In the genomic region with DNA sequence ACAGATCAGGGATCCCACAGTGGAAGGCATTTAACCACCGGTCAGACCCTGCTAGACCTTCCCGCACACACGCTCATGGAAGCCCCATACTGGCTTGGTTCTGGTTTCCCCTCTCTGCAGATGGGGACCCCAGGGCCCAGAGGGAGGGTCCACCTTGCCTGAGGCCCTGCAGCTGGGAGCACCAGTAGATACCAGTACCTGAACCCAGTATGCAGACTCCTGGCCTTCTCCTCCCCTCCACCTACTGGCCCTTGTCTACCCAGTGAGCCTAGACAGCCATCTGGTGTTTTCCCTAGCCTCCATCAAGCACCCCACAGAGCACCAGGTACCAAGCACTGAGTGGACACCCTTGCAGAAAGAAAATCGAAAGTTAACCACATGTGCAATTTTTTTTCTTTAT, we compare ENCODE assay signal across 14 cellular contexts.
DNase-seq lines count a peak whose midpoint lies in the region; FAIRE-seq and TF ChIP-seq lines count a peak whose summit lies in the region.
"Had no signal": no experiment of that assay in that cellular context is flagged by ENCODE, and none has a peak within 500 bp of the region (broad histone marks: within the 10 kb centered on the region; RNA-seq: fewer than 3 reads in every experiment).

No MANE protein-coding gene starts in this region.

- no peaks in the 10 kb centered on the region for H3K4me1 Mint-ChIP-seq in type B pancreatic cell (ENCODE audit: unreplicated experiment)
- H3K4me1 Mint-ChIP-seq: T-cell had no signal

- H2BK20ac ChIP-seq in H1 (ENCODE audit: low read length) = no peak overlapping the region

- POLR2A ChIA-PET in H1 (lab: Charles Lee; ENCODE audit: partially characterized antibody) = interaction anchor here (1.0 kb wide), 1 partner anchor 8 kb away, joined by 4 read pairs; no protein-coding TSS in a partner anchor

- no peaks in the 10 kb centered on the region for H3K27me3 ChIP-seq in H1 (replicated peaks in 1 of 4; ENCODE audit: control insufficient read depth in 3 of 4, extremely low read depth in 1 of 4, insufficient read depth in 3 of 4, low read length in 3 of 4)
- H3K27me3 ChIP-seq: BLaER1, right atrium auricular region had no signal

- H3K27ac Mint-ChIP-seq in type B pancreatic cell = no peak overlapping the region
- H3K27ac Mint-ChIP-seq: T-cell had no signal

- DNase-seq in COR-L47 (lab: John Stamatoyannopoulos, UW) = peak; percentile 67
- peak; percentile 3 for DNase-seq in DMS53 treated with DMSO at 0.1 percent for 48 hours (lab: John Stamatoyannopoulos, UW; ENCODE audit: unreplicated experiment)
- peak; percentile 73 for DNase-seq in NCI-H524 treated with DMSO at 0.1 percent for 48 hours (lab: John Stamatoyannopoulos, UW)
- DNase-seq in H1 (ENCODE audit: low read depth in 1 of 2, low spot score in 2 of 2) = no peak
- DNase-seq in type B pancreatic cell (ENCODE audit: extremely low spot score, unreplicated experiment) = no peak
- DNase-seq in T-helper 2 cell = no peak
- no peak for DNase-seq in NCI-H1105 (lab: John Stamatoyannopoulos, UW)
- DNase-seq: activated gamma-delta T cell treated with Interleukin-2 at 50 U/mL for 16 hours; EL; stimulated activated CD4-positive, alpha-beta T cell treated with anti-CD3 and anti-CD28 coated beads, Interleukin-1b, Interleukin-23, amount 100 ng/mL, for 48 hours; T-cell had no signal

- no peak overlapping the region for H3K9ac ChIP-seq in H1 (replicated peaks in 1 of 4; ENCODE audit: extremely low read depth in 1 of 4, low read depth in 3 of 4, low read length in 3 of 4)
- H3K9ac ChIP-seq: BLaER1 had no signal

- H3K4me3 Mint-ChIP-seq in type B pancreatic cell = no peak overlapping the region
- H3K4me3 Mint-ChIP-seq: T-cell had no signal

- no peak overlapping the region for H3K23ac ChIP-seq in H1 (ENCODE audit: insufficient read length)

- H3K4me3 ChIP-seq in H1 (ENCODE audit: extremely low read depth in 1 of 4, insufficient read depth in 2 of 4, low read depth in 3 of 4, low read length in 4 of 4) = no peak overlapping the region
- H3K4me3 ChIP-seq: BLaER1, right atrium auricular region had no signal

- no peak for FAIRE-seq in H1 (lab: Jason Lieb, UNC)
- FAIRE-seq: colon had no signal

- H3K27me3 Mint-ChIP-seq in type B pancreatic cell = peaks cover 34% of the 10 kb centered on the region

- H2BK5ac ChIP-seq in H1 (ENCODE audit: low read depth, low read length) = no peak overlapping the region

- no peaks in the 10 kb centered on the region for H3K9me3 ChIP-seq in H1 (ENCODE audit: insufficient read depth in 2 of 2, low read depth in 1 of 2, low read length in 1 of 2)
- H3K9me3 ChIP-seq: BLaER1, right atrium auricular region had no signal

- no peaks in the 10 kb centered on the region for H3K36me3 Mint-ChIP-seq in type B pancreatic cell
- H3K36me3 Mint-ChIP-seq: T-cell had no signal

- H3K9me3 Mint-ChIP-seq in type B pancreatic cell = no peaks in the 10 kb centered on the region
- H3K9me3 Mint-ChIP-seq: T-cell had no signal

- no peak overlapping the region for H3K27ac ChIP-seq in H1 (ENCODE audit: low read depth, low read length)
- H3K27ac ChIP-seq: BLaER1, right atrium auricular region had no signal

- no peak for TF ChIP-seq EP300 in H1 (IDR thresholded peaks at IDR 0.05; ENCODE audit: borderline replicate concordance in 1 of 2, low read depth in 2 of 2, low read length in 2 of 2)

- no peak overlapping the region for H3K18ac ChIP-seq in H1 (ENCODE audit: extremely low read depth, low read length)

- WGBS in H1 (ENCODE audit: extremely low coverage in 1 of 2, insufficient coverage in 1 of 2, insufficient read length in 1 of 2, insufficient replicate concordance in 2 of 2, low coverage in 1 of 2, low lambda C conversion rate in 2 of 2, missing lambda C conversion rate in 1 of 2), 2 experiments = 85% methylated on average over 4 of the region's 4 CpGs; no CpG with 5 or more reads in 1 of the 2 experiments

- no peaks in the 10 kb centered on the region for H3K79me2 ChIP-seq in H1 (ENCODE audit: control insufficient read depth in 1 of 2, insufficient read depth in 2 of 2, low read length in 2 of 2)

- H3K4me1 ChIP-seq in H1 (replicated peaks in 1 of 4; ENCODE audit: control insufficient read depth in 3 of 4, insufficient read depth in 4 of 4, low read length in 3 of 4) = peaks cover 9 to 24% (median 10%) of the 10 kb centered on the region in 4 experiments; a peak in 6 of 7 replicates
- H3K4me1 ChIP-seq: BLaER1, right atrium auricular region had no signal

- no peak overlapping the region for H2BK12ac ChIP-seq in H1 (ENCODE audit: low read depth, low read length)

- H4K8ac ChIP-seq in H1 (ENCODE audit: extremely low read depth, insufficient read depth, low read length) = no peak overlapping the region

- CTCF ChIA-PET in H1 (lab: Charles Lee; ENCODE audit: partially characterized antibody) = interaction anchor here (0.8 to 3.3 kb wide), 4 partner anchors 11 to 272 kb away, joined by 3 to 12 read pairs (median 4); no protein-coding TSS in a partner anchor

- TF ChIP-seq CTCF in H1 (IDR thresholded peaks at IDR 0.05; ENCODE audit: control extremely low read depth in 1 of 3, insufficient read depth in 1 of 3, low read depth in 1 of 3, low read length in 3 of 3) (peak; percentile 4 to 37 (median 18)), type B pancreatic cell (conservative IDR thresholded peaks at IDR 0.05) (no peak)

- no peak overlapping the region for H4K91ac ChIP-seq in H1 (replicated peaks; ENCODE audit: insufficient read length, low read length)

- no peak overlapping the region for H4K5ac ChIP-seq in H1 (ENCODE audit: insufficient read length, low read depth, low read length)

- H3K4ac ChIP-seq in H1 (replicated peaks; ENCODE audit: insufficient read length, low read depth, low read length) = no peak overlapping the region

- H4K20me1 ChIP-seq in H1 (replicated peaks in 1 of 2; ENCODE audit: control insufficient read depth in 1 of 2, insufficient read depth in 2 of 2, low read length in 2 of 2) = no peaks in the 10 kb centered on the region
- H4K20me1 ChIP-seq: BLaER1 had no signal

- TF ChIP-seq RAD21 in H1 (IDR thresholded peaks at IDR 0.05 in 1 of 2, conservative IDR thresholded peaks at IDR 0.05 in 1 of 2; ENCODE audit: low read depth in 2 of 2, low read length in 2 of 2) = peak; percentile 53 to 66

- H3K79me1 ChIP-seq in H1 (ENCODE audit: low read depth, low read length) = no peaks in the 10 kb centered on the region

- H2AK5ac ChIP-seq in H1 (ENCODE audit: low read depth, low read length) = no peak overlapping the region

- no peak overlapping the region for H2AFZ ChIP-seq in H1 (ENCODE audit: low read length)

- no peak for TF ChIP-seq POLR2A in H1 (IDR thresholded peaks at IDR 0.05; ENCODE audit: control extremely low read depth in 1 of 2, low read depth in 2 of 2, low read length in 2 of 2)

- no peak overlapping the region for H3K4me2 ChIP-seq in H1 (ENCODE audit: insufficient read depth in 1 of 2, low read depth in 2 of 2, low read length in 2 of 2)
- H3K4me2 ChIP-seq: BLaER1 had no signal

- H2BK120ac ChIP-seq in H1 (replicated peaks; ENCODE audit: low read depth, low read length) = no peak overlapping the region

- H3K36me3 ChIP-seq in H1 (ENCODE audit: control insufficient read depth in 2 of 4, insufficient read depth in 4 of 4, low read length in 3 of 4) = no peaks in the 10 kb centered on the region
- H3K36me3 ChIP-seq: BLaER1, right atrium auricular region had no signal

- H2BK15ac ChIP-seq in H1 (ENCODE audit: low read length) = peak overlapping the region; percentile 53; the same call in 1 of the 2 replicates

- no peak overlapping the region for H3K14ac ChIP-seq in H1 (ENCODE audit: insufficient read length)

- no peaks in the 10 kb centered on the region for H3K23me2 ChIP-seq in H1 (ENCODE audit: low read depth, low read length)

- no peak overlapping the region for H3K56ac ChIP-seq in H1 (replicated peaks; ENCODE audit: insufficient read length, low read depth, low read length)

TF ChIP-seq in H1, 55 proteins besides CTCF, POLR2A, EP300 and RAD21:
- TF ChIP-seq POU5F1 (IDR thresholded peaks at IDR 0.05; ENCODE audit: low read depth, low read length) = no peak

Comparison
In these comparisons a context has a peak if more than half of its experiments do, and no peak if none do; other contexts are left out.
1. DNase-seq: peak in COR-L47 (single experiment), DMS53 treated with DMSO at 0.1 percent for 48 hours (single experiment) and NCI-H524 treated with DMSO at 0.1 percent for 48 hours (single experiment); none in H1 (0 of 2), type B pancreatic cell (single experiment), T-helper 2 cell (0 of 5) and NCI-H1105 (single experiment).